ENCODE assay signal across 1 cellular context in genomic region chr4:149121015-149121404, GRCh38.
TF ChIP-seq lines count a peak whose summit lies in the region.

No MANE protein-coding gene starts in this region.

TF ChIP-seq in H1, 55 proteins besides CTCF, POLR2A, EP300 and RAD21:
- no peak for TF ChIP-seq TAF7 (optimal IDR thresholded peaks at IDR 0.05; ENCODE audit: borderline replicate concordance, low read depth, low read length)
- no peak for TF ChIP-seq TCF12 (IDR thresholded peaks at IDR 0.05; ENCODE audit: low read depth, low read length)
- TF ChIP-seq EGR1 (IDR thresholded peaks at IDR 0.05; ENCODE audit: borderline replicate concordance, low read depth, low read length): no peak
- no peak for TF ChIP-seq FOSL1 (IDR thresholded peaks at IDR 0.05; ENCODE audit: insufficient read depth, low read depth, low read length)
- TF ChIP-seq CBX8 (IDR thresholded peaks at IDR 0.05; ENCODE audit: borderline replicate concordance, low read depth, low read length): no peak
- TF ChIP-seq GTF2F1 (IDR thresholded peaks at IDR 0.05; ENCODE audit: borderline replicate concordance, low read depth, low read length): no peak
- no peak for TF ChIP-seq YY1 (IDR thresholded peaks at IDR 0.05; ENCODE audit: low read depth, low read length)
- TF ChIP-seq SP2 (IDR thresholded peaks at IDR 0.05; ENCODE audit: low read length): no peak
- TF ChIP-seq ATF3 (IDR thresholded peaks at IDR 0.05; ENCODE audit: insufficient read depth, low read depth, low read length): no peak
